In the genomic region with DNA sequence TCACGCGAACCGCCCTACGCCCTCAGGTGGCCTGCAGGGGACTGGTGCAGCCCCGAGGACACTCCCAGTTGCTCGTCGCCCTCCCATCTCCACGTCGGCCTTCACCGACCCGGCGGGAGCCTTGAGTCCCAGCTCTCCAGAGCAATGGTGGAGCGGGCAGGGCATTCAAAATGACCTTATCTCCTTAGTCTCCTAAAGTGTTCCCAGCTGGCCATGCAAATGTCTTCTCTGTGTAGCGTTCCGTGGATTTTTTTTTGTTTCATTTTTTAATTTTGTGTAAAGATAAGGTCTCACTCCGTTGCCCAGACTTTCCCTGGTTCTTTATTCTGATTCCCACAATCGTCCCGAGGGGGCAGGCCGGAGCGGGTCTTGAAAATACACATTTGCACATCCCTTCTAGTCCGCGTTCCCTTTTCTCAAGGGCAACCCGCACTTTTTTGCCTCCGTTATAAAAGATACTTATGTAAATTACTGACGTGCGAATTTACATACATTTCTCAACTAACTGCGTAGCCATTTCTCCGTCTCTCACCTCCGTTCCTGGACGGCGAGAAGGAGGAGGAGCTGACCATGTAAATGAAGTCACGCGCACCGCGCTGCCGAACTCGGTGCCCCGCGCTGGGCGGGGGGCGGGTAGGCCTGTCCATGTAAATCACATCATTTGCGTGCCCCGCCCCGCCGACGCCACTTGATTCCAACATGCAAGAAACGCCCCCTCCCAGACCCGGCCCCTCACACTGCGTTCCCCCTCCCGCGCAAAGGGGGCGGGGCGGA, we compare ENCODE assay signal across 1 cellular context.
A peak's percentile ranks its signal among the peaks of the same experiment; 100 is the strongest.
TF ChIP-seq lines count a peak whose summit lies in the region.

No MANE protein-coding gene starts in this region.

TF ChIP-seq in K562, 482 proteins besides CTCF, POLR2A, EP300 and RAD21 (continued from another document and continues in another):
- TF ChIP-seq TCF15 (CRISPR knock-in tag; IDR thresholded peaks at IDR 0.05) (no peak), SNIP1 (IDR thresholded peaks at IDR 0.05; ENCODE audit: low read depth) (no peak), DNMT1 (IDR thresholded peaks at IDR 0.05) (0 out of 2 replicates have a peak, but pooled peaks have one; percentile 76), STAT5B (CRISPR knock-in tag; IDR thresholded peaks at IDR 0.05) (no peak), RHOXF2B (CRISPR knock-in tag; conservative IDR thresholded peaks at IDR 0.05) (no peak), SIN3B (IDR thresholded peaks at IDR 0.05; ENCODE audit: low read depth) (no peak), ARHGAP35 (IDR thresholded peaks at IDR 0.05; ENCODE audit: partially characterized antibody) (peak; percentile 21), SAFB2 (IDR thresholded peaks at IDR 0.05; ENCODE audit: borderline replicate concordance, low read depth, low read length, severe bottlenecking) (no peak), TSC22D4 (tag; IDR thresholded peaks at IDR 0.05) (no peak), ZFP1 (CRISPR knock-in tag; IDR thresholded peaks at IDR 0.05) (no peak), RBFOX2 (IDR thresholded peaks at IDR 0.05; ENCODE audit: low read depth, low read length) (peak; percentile 76), GTF3C2 (IDR thresholded peaks at IDR 0.05; ENCODE audit: borderline replicate concordance, extremely low read depth, insufficient read length) (no peak), SMAD1 (IDR thresholded peaks at IDR 0.05; ENCODE audit: low read depth, low read length, partially characterized antibody) (peak; percentile 34), ZNF316 (IDR thresholded peaks at IDR 0.05) (no peak), ZNF444 (CRISPR knock-in tag; IDR thresholded peaks at IDR 0.05) (no peak), NR3C1 (CRISPR knock-in tag; IDR thresholded peaks at IDR 0.05) (no peak), ZSCAN29 (IDR thresholded peaks at IDR 0.05) (no peak), FOSL1 (tag; conservative IDR thresholded peaks at IDR 0.05) (no peak), ZBTB12 (CRISPR knock-in tag; IDR thresholded peaks at IDR 0.05) (0 out of 2 replicates have a peak, but pooled peaks have one; percentile 31), KAT2B (IDR thresholded peaks at IDR 0.05; ENCODE audit: low read depth, low read length) (no peak), RBM25 (IDR thresholded peaks at IDR 0.05; ENCODE audit: low read depth, low read length, severe bottlenecking) (no peak), NFYB (IDR thresholded peaks at IDR 0.05; ENCODE audit: extremely low read depth, insufficient read length) (no peak), CBX1 (IDR thresholded peaks at IDR 0.05; ENCODE audit: low read depth) (peak; percentile 31; the same call in 1 of the 2 replicates), PTRF (tag; IDR thresholded peaks at IDR 0.05) (no peak), KLF16 (IDR thresholded peaks at IDR 0.05) (peak; percentile 27; the same call in 1 of the 2 replicates), ATF3 (IDR thresholded peaks at IDR 0.05) (no peak; the same call in 1 of the 2 replicates), ATF3 (CRISPR knock-in tag; conservative IDR thresholded peaks at IDR 0.05) (no peak), ARNT (IDR thresholded peaks at IDR 0.05) (peak in 1 of 2 experiments; percentile 77; a peak in 2 of 4 replicates), SREBF1 (IDR thresholded peaks at IDR 0.05; ENCODE audit: borderline replicate concordance, low read depth, low read length) (no peak; the same call in 1 of the 2 replicates), HDAC6 (IDR thresholded peaks at IDR 0.05; ENCODE audit: low read depth, low read length) (no peak), BCOR (IDR thresholded peaks at IDR 0.05) (0 out of 2 replicates have a peak, but pooled peaks have one; percentile 26), ZNF232 (CRISPR knock-in tag; IDR thresholded peaks at IDR 0.05) (no peak), JUNB (CRISPR knock-in tag; conservative IDR thresholded peaks at IDR 0.05) (no peak), ZNF408 (CRISPR knock-in tag; IDR thresholded peaks at IDR 0.05; ENCODE audit: low read depth) (no peak), ELF4 (CRISPR knock-in tag; IDR thresholded peaks at IDR 0.05) (peak; percentile 18; the same call in 1 of the 2 replicates), CTCFL (IDR thresholded peaks at IDR 0.05; ENCODE audit: borderline replicate concordance, insufficient read depth, low read depth, low read length, poor library complexity, severe bottlenecking) (no peak), SUPT5H (IDR thresholded peaks at IDR 0.05) (peak; percentile 72), PBX2 (CRISPR knock-in tag; IDR thresholded peaks at IDR 0.05; ENCODE audit: low read depth) (no peak), PBX2 (tag; conservative IDR thresholded peaks at IDR 0.05; ENCODE audit: low read depth) (peak; percentile 69), PCBP2 (IDR thresholded peaks at IDR 0.05; ENCODE audit: low read depth, low read length, poor library complexity, severe bottlenecking) (no peak), FOXO4 (CRISPR knock-in tag; IDR thresholded peaks at IDR 0.05) (no peak), NFE2 (IDR thresholded peaks at IDR 0.05; ENCODE audit: low read depth) (no peak), E2F3 (CRISPR knock-in tag; IDR thresholded peaks at IDR 0.05) (peak; percentile 56; the same call in 1 of the 2 replicates), GATAD2A (IDR thresholded peaks at IDR 0.05) (no peak), PCBP1 (IDR thresholded peaks at IDR 0.05; ENCODE audit: low read depth, low read length, poor library complexity, severe bottlenecking) (no peak), HDGF (IDR thresholded peaks at IDR 0.05) (no peak), ZNF699 (CRISPR knock-in tag; IDR thresholded peaks at IDR 0.05; ENCODE audit: insufficient replicate concordance) (no peak), ZNF384 (IDR thresholded peaks at IDR 0.05; ENCODE audit: low read depth, low read length) (no peak), ZNF282 (CRISPR knock-in tag; IDR thresholded peaks at IDR 0.05) (no peak), KDM4B (IDR thresholded peaks at IDR 0.05; ENCODE audit: borderline replicate concordance in 2 of 2, low read depth in 1 of 2) (peak in 1 of 2 experiments; percentile 15; a peak in 1 of 4 replicates), TCF3 (CRISPR knock-in tag; IDR thresholded peaks at IDR 0.05) (no peak), RNF2 (IDR thresholded peaks at IDR 0.05) (no peak), ZBTB1 (CRISPR knock-in tag; IDR thresholded peaks at IDR 0.05; ENCODE audit: borderline replicate concordance, low read depth) (no peak)
- TF ChIP-seq, protein P1, sequence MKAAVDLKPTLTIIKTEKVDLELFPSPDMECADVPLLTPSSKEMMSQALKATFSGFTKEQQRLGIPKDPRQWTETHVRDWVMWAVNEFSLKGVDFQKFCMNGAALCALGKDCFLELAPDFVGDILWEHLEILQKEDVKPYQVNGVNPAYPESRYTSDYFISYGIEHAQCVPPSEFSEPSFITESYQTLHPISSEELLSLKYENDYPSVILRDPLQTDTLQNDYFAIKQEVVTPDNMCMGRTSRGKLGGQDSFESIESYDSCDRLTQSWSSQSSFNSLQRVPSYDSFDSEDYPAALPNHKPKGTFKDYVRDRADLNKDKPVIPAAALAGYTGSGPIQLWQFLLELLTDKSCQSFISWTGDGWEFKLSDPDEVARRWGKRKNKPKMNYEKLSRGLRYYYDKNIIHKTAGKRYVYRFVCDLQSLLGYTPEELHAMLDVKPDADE (conservative IDR thresholded peaks at IDR 0.05; ENCODE audit: control insufficient read depth, low read depth, low read length): no peak
- TF ChIP-seq, protein P2, sequence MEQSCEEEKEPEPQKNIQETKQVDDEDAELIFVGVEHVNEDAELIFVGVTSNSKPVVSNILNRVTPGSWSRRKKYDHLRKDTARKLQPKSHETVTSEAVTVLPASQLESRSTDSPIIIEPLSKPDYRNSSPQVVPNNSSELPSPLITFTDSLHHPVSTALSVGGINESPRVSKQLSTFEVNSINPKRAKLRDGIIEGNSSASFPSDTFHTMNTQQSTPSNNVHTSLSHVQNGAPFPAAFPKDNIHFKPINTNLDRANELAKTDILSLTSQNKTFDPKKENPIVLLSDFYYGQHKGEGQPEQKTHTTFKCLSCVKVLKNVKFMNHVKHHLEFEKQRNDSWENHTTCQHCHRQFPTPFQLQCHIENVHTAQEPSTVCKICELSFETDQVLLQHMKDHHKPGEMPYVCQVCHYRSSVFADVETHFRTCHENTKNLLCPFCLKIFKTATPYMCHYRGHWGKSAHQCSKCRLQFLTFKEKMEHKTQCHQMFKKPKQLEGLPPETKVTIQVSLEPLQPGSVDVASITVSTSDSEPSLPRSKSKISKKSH (CRISPR knock-in tag; IDR thresholded peaks at IDR 0.05): no peak
